In genomic region chr1:20440785-20441200, GRCh38 we compare ENCODE assay signal across 8 cellular contexts. TPM values are rescaled to one million over a fixed set of nuclear protein-coding genes. Genes with fewer than 3 reads are reported as not detected.
DNase-seq lines count a peak whose midpoint lies in the region; ATAC-seq and TF ChIP-seq lines count a peak whose summit lies in the region.

No MANE protein-coding gene starts in this region.

- TF ChIP-seq CTCF in astrocyte of the spinal cord (IDR thresholded peaks at IDR 0.05; ENCODE audit: low read depth, low read length): no peak
- no peak for TF ChIP-seq CTCF in prostate gland (IDR thresholded peaks at IDR 0.05)

- DNase-seq in AG08396 (ENCODE audit: low spot score) (peak; percentile 75), HCEC 1CT (peak; percentile 28), SW480 (ENCODE audit: low spot score) (peak; percentile 41), astrocyte of the spinal cord (ENCODE audit: low read depth, low spot score) (peak; percentile 14), prostate gland (ENCODE audit: low spot score) (no peak)
- DNase-seq in stimulated activated CD4-positive, alpha-beta T cell treated with anti-CD3 and anti-CD28 coated beads, Interleukin-4, amount 100 ng/mL, for 4 hours: peak; percentile 25 to 26

- no peak overlapping the region for H3K27ac ChIP-seq in prostate gland

- 32% methylated on average over 6 of the region's 6 CpGs for WGBS in prostate gland

- H3K9me3 ChIP-seq in iPS-15b (ENCODE audit: control insufficient read depth, insufficient read depth, low read length) (no peaks in the 10 kb centered on the region), prostate gland (no peaks in the 10 kb centered on the region)

- H3K36me3 ChIP-seq in iPS-15b (ENCODE audit: control insufficient read depth, insufficient read depth, low read length) (no peaks in the 10 kb centered on the region), prostate gland (no peaks in the 10 kb centered on the region)

- in situ Hi-C loops in astrocyte of the spinal cord (cut with HindIII; ENCODE audit: low sequenced_read_pairs): no loop called here

- H3K4me1 ChIP-seq in iPS-15b (ENCODE audit: control insufficient read depth, insufficient read depth, low read length) (peaks cover 3% of the 10 kb centered on the region), prostate gland (replicated peaks) (no peaks in the 10 kb centered on the region)

- TF ChIP-seq POLR2A in prostate gland (IDR thresholded peaks at IDR 0.05): no peak

- intact Hi-C loops in prostate gland (cut with DNase I): no loop called here

- ATAC-seq in HG03097 (IDR thresholded peaks at IDR 0.05; ENCODE audit: low FRiP score, unreplicated experiment): no peak

- H3K4me3 ChIP-seq in astrocyte of the spinal cord (ENCODE audit: low read depth, low read length) (no peak overlapping the region), iPS-15b (ENCODE audit: low read depth, low read length) (peak overlapping the region; percentile 20), prostate gland (no peak overlapping the region)

- H3K9ac ChIP-seq in iPS-15b (ENCODE audit: low read depth, low read length): no peak overlapping the region

- H3K27me3 ChIP-seq in iPS-15b (ENCODE audit: control insufficient read depth, insufficient read depth, low read length) (peaks cover 17% of the 10 kb centered on the region), prostate gland (replicated peaks; ENCODE audit: insufficient read depth) (no peaks in the 10 kb centered on the region)

RNA-seq across cellular contexts. Expression of gene CAMK2N1, which starts 45.2 kb away (rescaled TPM):
- total RNA-seq in prostate gland: 10 to 100 TPM; 12.7 to 17.4 TPM
